Comparison of ENCODE assay signal across 11 cellular contexts in genomic region chr1:26288311-26288941, GRCh38. TPM values are rescaled to one million over a fixed set of nuclear protein-coding genes. Genes with fewer than 3 reads are reported as not detected.
A peak's percentile ranks its signal among the peaks of the same experiment; 100 is the strongest.
DNase-seq lines count a peak whose midpoint lies in the region; ATAC-seq lines count a peak whose summit lies in the region.
"Had no signal": no experiment of that assay in that cellular context is flagged by ENCODE, and none has a peak within 500 bp of the region (broad histone marks: within the 10 kb centered on the region; RNA-seq: fewer than 3 reads in every experiment).

No MANE protein-coding gene starts in this region.

- H4K20me1 ChIP-seq in BLaER1 = 0 out of 2 replicates have a peak, but pooled peaks cover under 1% of the 10 kb centered on the region

- peak overlapping the region; percentile 38 for H3K4me3 Mint-ChIP-seq in activated T-helper 2 cell treated with anti-CD3 and anti-CD28 coated beads, Interferon-gamma antibody, Interleukin-2, Interleukin-4, amounts not matched to agents 10 μg/mL and 5 μg/mL and 100 μg/mL, durations not matched to agents 14 hours and 24 hours and 36 hours (ENCODE audit: low read depth)
- peak overlapping the region; percentile 72 to 91 (median 83) for H3K4me3 Mint-ChIP-seq in naive B cell

- H3K36me3 ChIP-seq in BLaER1 = peaks cover 7% of the 10 kb centered on the region; the same call in 1 of the 2 replicates

- ATAC-seq in naive B cell (ENCODE audit: low read depth in 2 of 2) = peak; percentile 2 to 7
- ATAC-seq in GM21723 (IDR thresholded peaks at IDR 0.05; ENCODE audit: unreplicated experiment) = no peak
- ATAC-seq in GM19452 (IDR thresholded peaks at IDR 0.05; ENCODE audit: unreplicated experiment) = no peak
- ATAC-seq in HG03139 (IDR thresholded peaks at IDR 0.05; ENCODE audit: unreplicated experiment) = no peak

- DNase-seq in NOMO-1 treated with dmso at 0.1 percent for 144 hours (lab: John Stamatoyannopoulos, UW; ENCODE audit: unreplicated experiment) (peak; percentile 10), naive B cell (no peak), cerebellum (ENCODE audit: low spot score) (no peak)
- peak; percentile 57 for DNase-seq in activated T-helper 2 cell treated with anti-CD3 and anti-CD28 coated beads, Interferon-gamma antibody, Interleukin-2, Interleukin-4, amounts not matched to agents 10 μg/mL and 5 μg/mL and 100 μg/mL, durations not matched to agents 14 hours and 24 hours and 36 hours (ENCODE audit: low spot score)

- H3K27ac Mint-ChIP-seq in activated T-helper 2 cell treated with anti-CD3 and anti-CD28 coated beads, Interferon-gamma antibody, Interleukin-2, Interleukin-4, amounts not matched to agents 10 μg/mL and 5 μg/mL and 100 μg/mL, durations not matched to agents 14 hours and 24 hours and 36 hours = peak overlapping the region; percentile 100
- H3K27ac Mint-ChIP-seq in naive B cell = peak overlapping the region; percentile 93 to 100 (median 98)

- H3K36me3 Mint-ChIP-seq in activated T-helper 2 cell treated with anti-CD3 and anti-CD28 coated beads, Interferon-gamma antibody, Interleukin-2, Interleukin-4, amounts not matched to agents 10 μg/mL and 5 μg/mL and 100 μg/mL, durations not matched to agents 14 hours and 24 hours and 36 hours (ENCODE audit: low read depth) = peaks cover 15% of the 10 kb centered on the region
- no peaks in the 10 kb centered on the region for H3K36me3 Mint-ChIP-seq in naive B cell

- H3K27me3 ChIP-seq in BLaER1 = no peaks in the 10 kb centered on the region

- H3K27me3 Mint-ChIP-seq in activated T-helper 2 cell treated with anti-CD3 and anti-CD28 coated beads, Interferon-gamma antibody, Interleukin-2, Interleukin-4, amounts not matched to agents 10 μg/mL and 5 μg/mL and 100 μg/mL, durations not matched to agents 14 hours and 24 hours and 36 hours (ENCODE audit: low read depth) = no peaks in the 10 kb centered on the region
- H3K27me3 Mint-ChIP-seq in naive B cell = no peaks in the 10 kb centered on the region

- peak overlapping the region; percentile 88 for H3K9ac ChIP-seq in BLaER1
- H3K9ac ChIP-seq: KMS-11 had no signal

- H3K4me2 ChIP-seq in BLaER1 = peak overlapping the region; percentile 96
- H3K4me2 ChIP-seq: KMS-11 had no signal

- H3K27ac ChIP-seq in BLaER1 = peak overlapping the region; percentile 98
- H3K27ac ChIP-seq: C4-2B, KMS-11 had no signal

- peaks cover 69% of the 10 kb centered on the region for H3K4me1 Mint-ChIP-seq in activated T-helper 2 cell treated with anti-CD3 and anti-CD28 coated beads, Interferon-gamma antibody, Interleukin-2, Interleukin-4, amounts not matched to agents 10 μg/mL and 5 μg/mL and 100 μg/mL, durations not matched to agents 14 hours and 24 hours and 36 hours (ENCODE audit: low read depth)
- peaks cover 82 to 99% (median 92%) of the 10 kb centered on the region in 3 donors for H3K4me1 Mint-ChIP-seq in naive B cell

- no peaks in the 10 kb centered on the region for H3K9me3 ChIP-seq in BLaER1

- H3K9me3 Mint-ChIP-seq in activated T-helper 2 cell treated with anti-CD3 and anti-CD28 coated beads, Interferon-gamma antibody, Interleukin-2, Interleukin-4, amounts not matched to agents 10 μg/mL and 5 μg/mL and 100 μg/mL, durations not matched to agents 14 hours and 24 hours and 36 hours = no peaks in the 10 kb centered on the region
- H3K9me3 Mint-ChIP-seq in naive B cell = no peaks in the 10 kb centered on the region

- H3K4me3 ChIP-seq in BLaER1 = peak overlapping the region; percentile 40

- peaks cover 99% of the 10 kb centered on the region for H3K4me1 ChIP-seq in BLaER1

- intact Hi-C loops in activated T-helper 2 cell treated with anti-CD3 and anti-CD28 coated beads, Interferon-gamma antibody, Interleukin-2, Interleukin-4, amounts not matched to agents 10 μg/mL and 5 μg/mL and 100 μg/mL, durations not matched to agents 14 hours and 24 hours and 36 hours (cut with micrococcal nuclease) = loop anchor here (1.0 to 10.0 kb wide), 4 partner anchors 12 to 256 kb away; no protein-coding TSS in a partner anchor

RNA-seq across cellular contexts. Expression of gene SH3BGRL3, which starts 8.5 kb away (rescaled TPM):
- 437 TPM in 2 replicates for total RNA-seq in activated T-helper 2 cell treated with anti-CD3 and anti-CD28 coated beads, Interferon-gamma antibody, Interleukin-2, Interleukin-4, amounts not matched to agents 10 μg/mL and 5 μg/mL and 100 μg/mL, durations not matched to agents 14 hours and 24 hours and 36 hours
- 1,000 to 10,000 TPM in 2 of 6 donors, 100 to 1,000 TPM in 4; 624 to 1,205 (median 832) TPM for polyA plus RNA-seq in naive B cell (ENCODE audit: low read depth in 6 of 6)
- 13.9 TPM for total RNA-seq in cerebellum

RNA-seq across cellular contexts. Expression of gene UBXN11, which starts 18.0 kb away (rescaled TPM):
- total RNA-seq in activated T-helper 2 cell treated with anti-CD3 and anti-CD28 coated beads, Interferon-gamma antibody, Interleukin-2, Interleukin-4, amounts not matched to agents 10 μg/mL and 5 μg/mL and 100 μg/mL, durations not matched to agents 14 hours and 24 hours and 36 hours = 13.1 and 14.2 TPM in 2 replicates
- polyA plus RNA-seq in naive B cell (ENCODE audit: low read depth in 6 of 6) = 10 to 100 TPM in 2 of 6 donors, 1 to 10 TPM in 4; 4.3 to 15.7 (median 6.9) TPM
- total RNA-seq in cerebellum = 10.2 TPM

RNA-seq across cellular contexts. Expression of gene CD52, which starts 29.3 kb away (rescaled TPM):
- total RNA-seq in activated T-helper 2 cell treated with anti-CD3 and anti-CD28 coated beads, Interferon-gamma antibody, Interleukin-2, Interleukin-4, amounts not matched to agents 10 μg/mL and 5 μg/mL and 100 μg/mL, durations not matched to agents 14 hours and 24 hours and 36 hours = 237 and 243 TPM in 2 replicates
- over 10,000 TPM; 10,565 to 16,920 (median 13,137) TPM for polyA plus RNA-seq in naive B cell (ENCODE audit: low read depth in 6 of 6)
- total RNA-seq in cerebellum = not detected
- total RNA-seq: endothelial cell of umbilical vein had no signal
- polyA plus RNA-seq: endothelial cell of umbilical vein had no signal

RNA-seq across cellular contexts. Expression of gene CEP85, which starts 54.4 kb away (rescaled TPM):
- total RNA-seq in activated T-helper 2 cell treated with anti-CD3 and anti-CD28 coated beads, Interferon-gamma antibody, Interleukin-2, Interleukin-4, amounts not matched to agents 10 μg/mL and 5 μg/mL and 100 μg/mL, durations not matched to agents 14 hours and 24 hours and 36 hours = 39.6 and 39.8 TPM in 2 replicates
- 1 to 10 TPM; 2.5 to 8.2 (median 4.9) TPM for polyA plus RNA-seq in naive B cell (ENCODE audit: low read depth in 6 of 6)
- 18.2 TPM for total RNA-seq in cerebellum

Comparison
In these comparisons a context has a peak if more than half of its experiments do, and no peak if none do; other contexts are left out.
1. DNase-seq: peak in NOMO-1 treated with dmso at 0.1 percent for 144 hours (single experiment) and activated T-helper 2 cell treated with anti-CD3 and anti-CD28 coated beads, Interferon-gamma antibody, Interleukin-2, Interleukin-4, amounts not matched to agents 10 μg/mL and 5 μg/mL and 100 μg/mL, durations not matched to agents 14 hours and 24 hours and 36 hours (single experiment); none in naive B cell (single experiment) and cerebellum (single experiment).
2. ATAC-seq: peak in naive B cell (2 of 2); none in GM21723 (single experiment), GM19452 (single experiment) and HG03139 (single experiment).
3. RNA of gene SH3BGRL3, which starts 8.5 kb away (total RNA-seq): 437 TPM in activated T-helper 2 cell treated with anti-CD3 and anti-CD28 coated beads, Interferon-gamma antibody, Interleukin-2, Interleukin-4, amounts not matched to agents 10 μg/mL and 5 μg/mL and 100 μg/mL, durations not matched to agents 14 hours and 24 hours and 36 hours; 13.9 TPM in cerebellum (single experiment); every median in the first group is over 10 times any median in the second.
4. RNA of gene CD52, which starts 29.3 kb away (total RNA-seq): 237 to 243 TPM in activated T-helper 2 cell treated with anti-CD3 and anti-CD28 coated beads, Interferon-gamma antibody, Interleukin-2, Interleukin-4, amounts not matched to agents 10 μg/mL and 5 μg/mL and 100 μg/mL, durations not matched to agents 14 hours and 24 hours and 36 hours; not detected in cerebellum (single experiment); every median in the first group is over 100 times any median in the second.